7 cellular contexts compared by ENCODE assay signal in the genomic region with DNA sequence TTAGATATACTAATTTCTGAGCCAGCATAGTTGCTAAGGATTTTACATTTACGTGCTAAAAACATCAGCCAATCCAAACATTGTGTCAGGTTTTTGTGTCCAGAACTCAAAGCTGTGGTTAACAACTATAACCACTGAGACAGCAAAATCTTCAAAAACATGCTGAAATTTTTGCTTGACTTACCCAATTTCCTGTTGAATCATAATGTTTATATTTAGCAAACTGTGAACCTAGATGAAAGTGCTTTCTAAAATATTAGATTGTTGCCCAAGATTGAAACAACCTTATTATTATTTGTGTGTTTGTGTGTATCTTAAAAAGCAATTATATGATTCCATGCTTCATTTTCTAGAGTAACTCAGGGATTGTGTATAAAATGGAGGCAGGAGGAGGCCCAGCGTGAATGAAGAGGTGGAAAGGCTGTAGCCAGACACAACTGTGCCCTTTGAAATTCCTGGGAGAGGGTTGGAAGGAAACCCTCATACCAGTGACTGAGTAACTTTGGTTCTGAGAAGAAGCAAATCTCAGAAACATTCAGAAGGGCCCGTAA. TPM values are rescaled to one million over a fixed set of nuclear protein-coding genes. Genes with fewer than 3 reads are reported as not detected.
DNase-seq lines count a peak whose midpoint lies in the region; TF ChIP-seq lines count a peak whose summit lies in the region.

No MANE protein-coding gene starts in this region.

- H3K4me3 ChIP-seq in GM23248 (0 out of 2 replicates have a peak overlapping the region, but pooled peaks have one; percentile 20), esophagus muscularis mucosa (no peak overlapping the region), skeletal muscle cell (ENCODE audit: low read depth, low read length) (no peak overlapping the region), H7 (ENCODE audit: insufficient read depth, low read depth, low read length) (no peak overlapping the region)

- H4K20me1 ChIP-seq in GM23248 (ENCODE audit: insufficient read depth): no peaks in the 10 kb centered on the region

- H3F3A ChIP-seq in GM23248 (ENCODE audit: insufficient read depth): peaks cover 18% of the 10 kb centered on the region

- peak overlapping the region; percentile 47 for H2AFZ ChIP-seq in GM23248

- intact Hi-C loops in esophagus muscularis mucosa (cut with DNase I): loop anchor here (5.0 kb wide), 1 partner anchor 176 kb away; no protein-coding TSS in a partner anchor

- H3K4me1 ChIP-seq in GM23248 (ENCODE audit: insufficient read depth) (peaks cover 23% of the 10 kb centered on the region), esophagus muscularis mucosa (peaks cover 17 to 24% (median 21%) of the 10 kb centered on the region in 4 donors)

- no peak for TF ChIP-seq POLR2A in esophagus muscularis mucosa (IDR thresholded peaks at IDR 0.05; ENCODE audit: low read depth)

- no peaks in the 10 kb centered on the region for H3K79me2 ChIP-seq in GM23248 (ENCODE audit: insufficient read depth)

- 36 to 44% methylated on average over 3 of the region's 3 CpGs for WGBS in GM23248 (ENCODE audit: low coverage in 1 of 2, low lambda C conversion rate in 2 of 2, missing lambda C conversion rate in 2 of 2), 2 experiments
- 63% methylated on average over 3 of the region's 3 CpGs for WGBS in esophagus muscularis mucosa

- peak overlapping the region; percentile 67 for H3K9ac ChIP-seq in GM23248

- TF ChIP-seq CTCF in esophagus muscularis mucosa (IDR thresholded peaks at IDR 0.05) (no peak), GM13977 (IDR thresholded peaks at IDR 0.05; ENCODE audit: extremely low read depth, insufficient read depth, missing control alignments) (no peak)

- H3K27ac ChIP-seq in GM23248 (peak overlapping the region; percentile 91), esophagus muscularis mucosa (replicated peaks in 1 of 4) (peak overlapping the region; percentile 37 to 58 (median 52))

- no peaks in the 10 kb centered on the region for H3K36me3 ChIP-seq in GM23248 (ENCODE audit: low read depth)
- peaks cover 0 to 7% (median 0%) of the 10 kb centered on the region in 4 donors for H3K36me3 ChIP-seq in esophagus muscularis mucosa
- H3K36me3 ChIP-seq in H7 (replicated peaks; ENCODE audit: control insufficient read depth, insufficient read depth, low read length): no peaks in the 10 kb centered on the region

- H3K27me3 ChIP-seq in GM23248 (replicated peaks; ENCODE audit: insufficient read depth) (no peaks in the 10 kb centered on the region), esophagus muscularis mucosa (no peaks in the 10 kb centered on the region), H7 (ENCODE audit: control insufficient read depth, insufficient read depth, low read length) (no peaks in the 10 kb centered on the region)

- H3K9me3 ChIP-seq in GM23248 (ENCODE audit: low read depth) (no peaks in the 10 kb centered on the region), esophagus muscularis mucosa (no peaks in the 10 kb centered on the region)

- H3K9me2 ChIP-seq in GM23248 (ENCODE audit: insufficient read depth): no peaks in the 10 kb centered on the region

- in situ Hi-C loops in GM23248 (cut with MboI): no loop called here
- in situ Hi-C loops in GM13977 (cut with MboI; ENCODE audit: low pct_unique_long_range_greater_than_20kb, low sequenced_read_pairs, unreplicated experiment): loop anchor here (10.0 kb wide), 1 partner anchor 351 kb away; no protein-coding TSS in a partner anchor

- no peak for TF ChIP-seq EP300 in esophagus muscularis mucosa (IDR thresholded peaks at IDR 0.05)

- peak; percentile 91 for DNase-seq in GM23248
- peak; percentile 73 for DNase-seq in RPMI7951 (ENCODE audit: low read depth)
- DNase-seq in esophagus muscularis mucosa (ENCODE audit: extremely low spot score): no peak
- peak; percentile 86 for DNase-seq in skeletal muscle cell (ENCODE audit: low read depth)
- no peak for DNase-seq in GM13977 (ENCODE audit: low spot score)
- DNase-seq in germinal center (ENCODE audit: low spot score): no peak
- no peak for DNase-seq in H7

- H3K4me2 ChIP-seq in GM23248 (ENCODE audit: unreplicated experiment): peak overlapping the region; percentile 80

RNA-seq across cellular contexts. Expression of a gene that starts 48.0 kb away (rescaled TPM):
- total RNA-seq in GM23248 (2014; rRNA removed; shearing (Covaris generic)): 0.97 and 1.4 TPM in 2 replicates
- polyA plus RNA-seq in GM23248 (2016; fragmentation: Nextera tagmentation; extraction: Ambion mirVana): 2.5 and 4.4 TPM in 2 replicates
- total RNA-seq in RPMI7951 (2014; rRNA removed; shearing (Covaris generic)): 0.78 and 1.2 TPM in 2 replicates
- total RNA-seq in esophagus muscularis mucosa: 1 to 10 TPM; 2.1 to 5.1 (median 3.2) TPM
- 1.3 and 2.6 TPM in 2 replicates for total RNA-seq in H7 (2014; rRNA removed; shearing (Covaris generic))

Comparison
In these comparisons a context has a peak if more than half of its experiments do, and no peak if none do; other contexts are left out.
1. DNase-seq: peak in GM23248 (single experiment), RPMI7951 (single experiment) and skeletal muscle cell (single experiment); none in esophagus muscularis mucosa (single experiment), GM13977 (single experiment), germinal center (single experiment) and H7 (single experiment).